Comparison of ENCODE assay signal across 21 cellular contexts in the genomic region with DNA sequence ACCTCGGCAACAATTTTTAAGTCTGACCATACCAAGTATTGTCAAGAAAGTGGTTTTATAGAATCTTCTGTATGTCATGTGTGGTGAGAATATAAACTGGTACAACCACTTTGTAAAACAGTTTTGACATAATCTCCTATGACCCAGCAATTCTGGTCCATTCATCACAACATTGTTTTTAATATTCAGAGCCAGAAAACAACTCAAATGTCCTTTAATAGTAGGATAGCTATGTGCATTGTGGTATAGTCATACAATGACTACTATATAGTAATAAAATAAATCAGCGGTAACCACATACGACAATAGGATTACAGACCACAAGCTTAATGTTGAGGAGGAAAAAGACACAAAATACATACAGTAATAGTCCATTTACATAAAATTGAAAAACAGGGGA.
"Had no signal": no experiment of that assay in that cellular context is flagged by ENCODE, and none has a peak within 500 bp of the region (broad histone marks: within the 10 kb centered on the region; RNA-seq: fewer than 3 reads in every experiment).

No MANE protein-coding gene starts in this region.

- H3K36me3 Mint-ChIP-seq: natural killer cell; stimulated activated naive B cell treated with anti-CD40 and anti-IgM and Interleukin-4, amounts not matched to agents 10 μg/mL and 1 μg/mL and 100 μg/mL, for 72 hours had no signal

- H3K36me3 ChIP-seq: colonic mucosa, neural progenitor cell, prostate gland, right lobe of liver, spleen, tibial nerve, upper lobe of right lung had no signal

- FAIRE-seq: kidney had no signal

- H3K9me3 Mint-ChIP-seq: natural killer cell; stimulated activated naive CD8-positive, alpha-beta T cell treated with anti-CD3 and anti-CD28 coated beads, Interleukin-15, amount 100 ng/mL, for 72 hours had no signal

- H3K4me1 ChIP-seq: colonic mucosa, parathyroid adenoma, prostate gland, spleen, testis, tibial nerve, upper lobe of right lung had no signal

- H3K4me3 Mint-ChIP-seq: natural killer cell; stimulated activated naive B cell treated with anti-CD40 and anti-IgM and Interleukin-4, amounts not matched to agents 10 μg/mL and 1 μg/mL and 100 μg/mL, for 72 hours; stimulated activated naive CD8-positive, alpha-beta T cell treated with anti-CD3 and anti-CD28 coated beads, Interleukin-15, amount 100 ng/mL, for 72 hours had no signal

- ATAC-seq: foreskin keratinocyte; natural killer cell; stimulated activated naive B cell treated with anti-CD40 and anti-IgM and Interleukin-4, amounts not matched to agents 10 μg/mL and 1 μg/mL and 100 μg/mL, for 72 hours; stimulated activated naive CD8-positive, alpha-beta T cell treated with anti-CD3 and anti-CD28 coated beads, Interleukin-15, amount 100 ng/mL, for 72 hours had no signal

- H3K79me2 ChIP-seq: parathyroid adenoma had no signal

- H3K9ac ChIP-seq: neural progenitor cell, parathyroid adenoma had no signal

- DNase-seq: colonic mucosa; dermis blood vessel endothelial cell; erythroblast; kidney; left colon; natural killer cell; nucleus accumbens; spleen; stimulated activated CD4-positive, alpha-beta T cell treated with anti-CD3 and anti-CD28 coated beads, Interleukin-15, amount 100 ng/mL, for 24 hours; stimulated activated CD4-positive, alpha-beta T cell treated with anti-CD3 and anti-CD28 coated beads, Interleukin-1b, Interleukin-23, amount 100 ng/mL, for 48 hours; stimulated activated CD4-positive, alpha-beta T cell treated with anti-CD3 and anti-CD28 coated beads, Interleukin-4, amount 100 ng/mL, for 4 hours; stimulated activated naive B cell treated with anti-CD40 and anti-IgM and Interleukin-4, amounts not matched to agents 10 μg/mL and 1 μg/mL and 100 μg/mL, for 72 hours; stimulated activated naive CD8-positive, alpha-beta T cell treated with anti-CD3 and anti-CD28 coated beads, Interleukin-15, amount 100 ng/mL, for 72 hours; testis; upper lobe of right lung had no signal

- H3K4me1 Mint-ChIP-seq: natural killer cell; stimulated activated naive B cell treated with anti-CD40 and anti-IgM and Interleukin-4, amounts not matched to agents 10 μg/mL and 1 μg/mL and 100 μg/mL, for 72 hours; stimulated activated naive CD8-positive, alpha-beta T cell treated with anti-CD3 and anti-CD28 coated beads, Interleukin-15, amount 100 ng/mL, for 72 hours had no signal

- H2AFZ ChIP-seq: neural progenitor cell, parathyroid adenoma had no signal

- H3K27me3 ChIP-seq: colonic mucosa, foreskin keratinocyte, neural progenitor cell, right lobe of liver, spleen, testis, tibial nerve, upper lobe of right lung had no signal

- H3K4me3 ChIP-seq: colonic mucosa, neural progenitor cell, prostate gland, right lobe of liver, spleen, testis, tibial nerve, upper lobe of right lung had no signal

- H3K27ac ChIP-seq: colonic mucosa, foreskin keratinocyte, neural progenitor cell, parathyroid adenoma, prostate gland, spleen, testis, tibial nerve, upper lobe of right lung had no signal

- H3K27me3 Mint-ChIP-seq: stimulated activated naive CD8-positive, alpha-beta T cell treated with anti-CD3 and anti-CD28 coated beads, Interleukin-15, amount 100 ng/mL, for 72 hours had no signal

- H3K27ac Mint-ChIP-seq: natural killer cell; stimulated activated naive B cell treated with anti-CD40 and anti-IgM and Interleukin-4, amounts not matched to agents 10 μg/mL and 1 μg/mL and 100 μg/mL, for 72 hours had no signal

- H3K4me2 ChIP-seq: neural progenitor cell had no signal

- H3K9me3 ChIP-seq: colonic mucosa, prostate gland, right lobe of liver, testis, tibial nerve, upper lobe of right lung had no signal
